8 cellular contexts compared by ENCODE assay signal in the genomic region with DNA sequence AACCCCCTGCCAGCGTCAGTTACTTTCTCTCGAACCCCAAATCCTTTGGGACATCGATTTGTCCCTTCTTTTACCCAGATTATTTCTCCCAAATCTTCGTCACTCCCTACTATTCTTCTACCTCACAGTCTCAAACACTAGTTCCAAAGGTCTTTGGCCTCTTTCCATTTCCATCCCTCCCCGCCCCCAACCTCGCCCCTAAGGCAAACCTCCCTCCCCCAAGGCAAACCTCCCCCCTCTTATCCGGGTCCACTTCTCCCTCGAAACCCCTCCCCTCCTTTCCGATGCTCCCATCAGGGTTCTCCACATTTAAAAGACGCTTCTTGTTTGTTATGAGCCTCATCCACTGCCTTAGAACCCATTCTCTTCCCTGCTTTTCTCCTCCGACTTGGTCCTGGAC. TPM values are rescaled to one million over a fixed set of nuclear protein-coding genes. Genes with fewer than 3 reads are reported as not detected.
DNase-seq lines count a peak whose midpoint lies in the region; ATAC-seq and TF ChIP-seq lines count a peak whose summit lies in the region.

No MANE protein-coding gene starts in this region.

- peaks cover 55% of the 10 kb centered on the region for H3K4me1 ChIP-seq in CD4-positive, alpha-beta memory T cell (ENCODE audit: insufficient read depth, low read length)
- peaks cover 0 to 32% (median 2%) of the 10 kb centered on the region in 4 donors for H3K4me1 ChIP-seq in Peyer's patch

- peak overlapping the region; percentile 88 for H2AFZ ChIP-seq in neural cell (ENCODE audit: low read depth, low read length)

- no peaks in the 10 kb centered on the region for H3K9me3 ChIP-seq in CD4-positive, alpha-beta memory T cell (ENCODE audit: control insufficient read depth in 1 of 2, low read length in 2 of 2)
- H3K9me3 ChIP-seq in Peyer's patch, result no peaks in the 10 kb centered on the region
- no peaks in the 10 kb centered on the region for H3K9me3 ChIP-seq in neural cell (ENCODE audit: low read length)

- H4K20me1 ChIP-seq in neural cell (ENCODE audit: insufficient read depth), result no peaks in the 10 kb centered on the region

- peak overlapping the region; percentile 88 to 99 (median 98) for H3K4me3 Mint-ChIP-seq in CD4-positive, alpha-beta memory T cell

- H3K4me2 ChIP-seq in neural cell (ENCODE audit: low read length), result peak overlapping the region; percentile 79

- peaks cover 19 to 56% of the 10 kb centered on the region in 2 donors for H3K36me3 Mint-ChIP-seq in CD4-positive, alpha-beta memory T cell

- intact Hi-C loops in CD4-positive, alpha-beta memory T cell (cut with micrococcal nuclease), result loop anchor here (1.0 to 5.0 kb wide), 5 partner anchors 49 to 839 kb away; partner anchors contain the start of genes CAPN7 and OXNAD1

- H3K4me1 Mint-ChIP-seq in CD4-positive, alpha-beta memory T cell, result peaks cover 32 to 76% (median 59%) of the 10 kb centered on the region in 4 donors

- peaks cover 48% of the 10 kb centered on the region for H3K79me2 ChIP-seq in neural cell (replicated peaks; ENCODE audit: insufficient read depth, low read length)

- no peaks in the 10 kb centered on the region for H3K27me3 Mint-ChIP-seq in CD4-positive, alpha-beta memory T cell

- H3K4me3 ChIP-seq in CD4-positive, alpha-beta memory T cell (ENCODE audit: low read length in 2 of 2), result peak overlapping the region; percentile 99
- peak overlapping the region; percentile 73 to 95 (median 84) for H3K4me3 ChIP-seq in Peyer's patch
- peak overlapping the region; percentile 81 for H3K4me3 ChIP-seq in neural cell (ENCODE audit: low read length)

- TF ChIP-seq EP300 in neural cell (conservative IDR thresholded peaks at IDR 0.05; ENCODE audit: poor library complexity, severe bottlenecking), result no peak

- peak overlapping the region; percentile 83 to 98 (median 97) for H3K27ac Mint-ChIP-seq in CD4-positive, alpha-beta memory T cell

- peak overlapping the region; percentile 93 for H3K9ac ChIP-seq in neural cell (ENCODE audit: low read length)

- H3K9me3 Mint-ChIP-seq in CD4-positive, alpha-beta memory T cell, result no peaks in the 10 kb centered on the region

- no peak for TF ChIP-seq POLR2A in Peyer's patch (IDR thresholded peaks at IDR 0.05)

- peaks cover 6% of the 10 kb centered on the region for H3K36me3 ChIP-seq in CD4-positive, alpha-beta memory T cell (ENCODE audit: insufficient read depth, low read length)
- H3K36me3 ChIP-seq in Peyer's patch (peaks cover 0 to 42% (median 0%) of the 10 kb centered on the region in 3 donors), neural cell (ENCODE audit: insufficient read depth, low read length) (no peaks in the 10 kb centered on the region)

- TF ChIP-seq RAD21 in neural cell (conservative IDR thresholded peaks at IDR 0.05), result no peak

- POLR2A ChIA-PET in CD4-positive, alpha-beta memory T cell (lab: Charles Lee; ENCODE audit: partially characterized antibody), result interaction anchor here (0.5 to 1.3 kb wide), 3 partner anchors 9 to 107 kb away, joined by 3 to 6 read pairs (median 3); no protein-coding TSS in a partner anchor

- CTCF ChIA-PET in CD4-positive, alpha-beta memory T cell (lab: Charles Lee; ENCODE audit: partially characterized antibody), result no interaction called here

- H3K9me2 ChIP-seq in neural cell (ENCODE audit: insufficient read depth, low read length), result no peaks in the 10 kb centered on the region

- ATAC-seq in HG02759 (IDR thresholded peaks at IDR 0.05; ENCODE audit: unreplicated experiment), result no peak

- TF ChIP-seq CTCF in Peyer's patch (IDR thresholded peaks at IDR 0.05), result no peak
- TF ChIP-seq CTCF in neural cell (IDR thresholded peaks at IDR 0.05; ENCODE audit: poor library complexity, severe bottlenecking), result no peak

- peak overlapping the region; percentile 89 for H3K27ac ChIP-seq in CD4-positive, alpha-beta memory T cell (ENCODE audit: low read depth, low read length)
- peak overlapping the region; percentile 78 to 81 (median 80) for H3K27ac ChIP-seq in Peyer's patch
- peak overlapping the region; percentile 61 for H3K27ac ChIP-seq in epithelial cell of prostate
- H3K27ac ChIP-seq in neural cell (ENCODE audit: low read length), result peak overlapping the region; percentile 90

- DNase-seq in CD4-positive, alpha-beta memory T cell, result no peak
- DNase-seq in Peyer's patch (peak in 2 of 3 donors; percentile 50 to 54), epithelial cell of prostate (ENCODE audit: low read depth, low spot score) (no peak), NCI-H2081 (lab: John Stamatoyannopoulos, UW) (no peak), globus pallidus (ENCODE audit: low spot score) (no peak), NCI-H2196 treated with DMSO at 0.1 percent for 48 hours (lab: John Stamatoyannopoulos, UW; ENCODE audit: unreplicated experiment) (no peak)

- no peaks in the 10 kb centered on the region for H3F3A ChIP-seq in neural cell (ENCODE audit: insufficient read depth, low read length, poor library complexity, severe bottlenecking)

- no peaks in the 10 kb centered on the region for H3K27me3 ChIP-seq in CD4-positive, alpha-beta memory T cell (ENCODE audit: insufficient read depth, low read length)
- H3K27me3 ChIP-seq in Peyer's patch, result no peaks in the 10 kb centered on the region
- H3K27me3 ChIP-seq in neural cell (ENCODE audit: insufficient read depth, low read depth, low read length), result no peaks in the 10 kb centered on the region

TF ChIP-seq in neural cell, 6 proteins besides CTCF, POLR2A, EP300 and RAD21:
- TF ChIP-seq TAF1 (IDR thresholded peaks at IDR 0.05; ENCODE audit: low read depth) (no peak), REST (IDR thresholded peaks at IDR 0.05; ENCODE audit: borderline replicate concordance) (no peak), POLR2AphosphoS5 (IDR thresholded peaks at IDR 0.05) (no peak), SMC3 (conservative IDR thresholded peaks at IDR 0.05; ENCODE audit: poor library complexity) (no peak), EZH2 (IDR thresholded peaks at IDR 0.05; ENCODE audit: borderline replicate concordance, insufficient read depth, low read length, poor library complexity, severe bottlenecking) (no peak), MXI1 (conservative IDR thresholded peaks at IDR 0.05; ENCODE audit: poor library complexity, severe bottlenecking) (no peak)

RNA-seq across cellular contexts. Expression of gene EAF1, which starts 0.6 kb away (rescaled TPM):
- 10 to 100 TPM; 17.6 to 19.7 TPM for total RNA-seq in CD4-positive, alpha-beta memory T cell
- polyA plus RNA-seq in CD4-positive, alpha-beta memory T cell, result 10 to 100 TPM in 1 of 2 donors, 1 to 10 TPM in 1; 8.9 to 15.0 TPM
- 10 to 100 TPM; 27.1 to 45.4 (median 33.0) TPM for total RNA-seq in Peyer's patch
- 45.4 and 53.1 TPM in 2 replicates for polyA plus RNA-seq in neural cell
- 81.8 and 97.6 TPM in 2 replicates for polyA minus RNA-seq in neural cell

RNA-seq across cellular contexts. Expression of gene METTL6, which starts 0.6 kb away (rescaled TPM):
- 10 to 100 TPM; 17.3 to 17.4 TPM for total RNA-seq in CD4-positive, alpha-beta memory T cell
- polyA plus RNA-seq in CD4-positive, alpha-beta memory T cell, result 10 to 100 TPM; 12.2 to 18.3 TPM
- total RNA-seq in Peyer's patch, result 10 to 100 TPM in 3 of 4 donors, 1 to 10 TPM in 1; 9.5 to 16.2 (median 13.4) TPM
- polyA plus RNA-seq in neural cell, result 53.3 and 60.8 TPM in 2 replicates
- polyA minus RNA-seq in neural cell, result 85.5 and 94.3 TPM in 2 replicates

Comparison
In these comparisons a context has a peak if more than half of its experiments do, and no peak if none do; other contexts are left out.
1. DNase-seq: peak in Peyer's patch (2 of 3); none in CD4-positive, alpha-beta memory T cell (0 of 5), epithelial cell of prostate (single experiment), NCI-H2081 (0 of 2), globus pallidus (single experiment) and NCI-H2196 treated with DMSO at 0.1 percent for 48 hours (single experiment).
2. Peak in every context shown above with its lines, with median percentiles within 50 percentile points of each other: H3K27ac ChIP-seq and H3K4me3 ChIP-seq.